Comparison of ENCODE assay signal across 7 cellular contexts in the genomic region with DNA sequence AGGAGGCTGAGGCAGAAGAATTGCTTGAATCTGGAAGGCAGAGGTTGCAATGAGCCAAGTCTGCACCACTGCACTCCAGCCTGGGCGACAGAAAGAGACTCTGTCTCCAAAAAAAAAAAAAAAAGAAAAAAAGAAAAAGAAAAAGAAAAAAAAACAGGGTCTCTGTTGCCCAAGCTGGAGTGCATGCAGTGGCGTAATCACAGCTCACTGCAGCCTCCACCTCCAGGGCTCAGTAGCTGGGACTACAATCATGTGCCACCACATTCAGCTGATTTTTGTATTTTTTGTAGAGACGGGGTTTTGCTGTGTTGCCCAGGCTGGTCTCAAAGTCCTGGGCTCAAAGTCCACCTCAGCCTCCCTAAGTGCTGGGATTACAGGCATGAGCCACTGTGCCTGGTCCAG.
DNase-seq lines count a peak whose midpoint lies in the region; ATAC-seq, FAIRE-seq and TF ChIP-seq lines count a peak whose summit lies in the region.
"Not testable (repeated sequence)": the region's sequence is repeated elsewhere in the genome, so short reads cannot be mapped to it uniquely, and the experiment has no call there.

No MANE protein-coding gene starts in this region.

- not testable (repeated sequence) for FAIRE-seq in HepG2 (lab: Jason Lieb, UNC)

- in situ Hi-C loops in HepG2 (cut with HindIII; ENCODE audit: extremely low pct_ligation_motif_present, low pct_unique_long_range_greater_than_20kb): not testable (repeated sequence)

- peaks cover 11% of the 10 kb centered on the region for H3K4me1 ChIP-seq in HEK293 (ENCODE audit: control insufficient read depth, insufficient read depth, low read length)
- peaks cover 75% of the 10 kb centered on the region for H3K4me1 ChIP-seq in OCI-LY7 (ENCODE audit: insufficient read depth, low read length, poor library complexity, severe bottlenecking)
- H3K4me1 ChIP-seq in HepG2 (ENCODE audit: insufficient read depth, low read length): peaks cover 45% of the 10 kb centered on the region
- H3K4me1 ChIP-seq in skeletal muscle satellite cell (ENCODE audit: control insufficient read depth, insufficient read depth, low read length): peaks cover 34% of the 10 kb centered on the region

- not testable (repeated sequence) for H3K36me3 ChIP-seq in HEK293 (ENCODE audit: control insufficient read depth in 2 of 2, insufficient read depth in 1 of 2, low read length in 2 of 2); HepG2 (replicated peaks in 1 of 2; ENCODE audit: control insufficient read depth in 1 of 2, insufficient read depth in 2 of 2, low read length in 2 of 2); skeletal muscle satellite cell (ENCODE audit: insufficient read depth, low read length)
- peaks cover 13% of the 10 kb centered on the region; the same call in 1 of the 2 replicates for H3K36me3 ChIP-seq in OCI-LY7 (ENCODE audit: insufficient read depth, low read length)

- CTCF ChIA-PET in HEK293 (lab: Yijun Ruan, JAX) (interaction anchor here (0.6 to 1.2 kb wide), 5 partner anchors 62 to 102 kb away, joined by 3 to 6 read pairs (median 3); a partner anchor contains a TSS), OCI-LY7 (lab: Charles Lee; ENCODE audit: unreplicated experiment) (interaction anchor here (0.5 to 1.3 kb wide), 6 partner anchors 21 to 105 kb away, joined by 3 to 4 read pairs (median 4); a partner anchor contains a TSS)
- CTCF ChIA-PET in HepG2 (lab: Yijun Ruan, JAX; ENCODE audit: low intra/inter-chr PET ratio, low total read pairs): not testable (repeated sequence)

- POLR2A ChIA-PET in HEK293 (lab: Yijun Ruan, JAX): interaction anchor here (0.9 to 7.3 kb wide), 4 partner anchors 10 to 95 kb away, joined by 3 to 177 read pairs (median 41); a partner anchor contains a TSS
- POLR2A ChIA-PET in OCI-LY7 (lab: Charles Lee): interaction anchor here (0.6 to 11.8 kb wide), 29 partner anchors 9 to 648 kb away, joined by 3 to 324 read pairs (median 4); a partner anchor contains a TSS
- POLR2A ChIA-PET in HepG2 (lab: Yijun Ruan, JAX): interaction anchor here (0.7 to 5.6 kb wide), 7 partner anchors 16 to 104 kb away, joined by 3 to 282 read pairs (median 3); a partner anchor contains a TSS

- intact Hi-C loops in OCI-LY7 (cut with micrococcal nuclease; ENCODE audit: unreplicated experiment): loop anchor here (5.0 kb wide), 1 partner anchor 285 kb away; no protein-coding TSS in a partner anchor
- intact Hi-C loops in activated CD4-positive, alpha-beta T cell treated with anti-CD3 and anti-CD28 coated beads, Interleukin-2, amount 10 ng/mL, durations not matched to agents 24 days and 14 days (cut with micrococcal nuclease): loop anchor here (1.0 kb wide), 1 partner anchor 9 kb away; no protein-coding TSS in a partner anchor
- intact Hi-C loops in HepG2 (cut with micrococcal nuclease; ENCODE audit: unreplicated experiment): not testable (repeated sequence)

- not testable (repeated sequence) for H3K27ac ChIP-seq in HEK293 (ENCODE audit: extremely low read depth, low read depth, low read length)
- H3K27ac ChIP-seq in OCI-LY7 (ENCODE audit: low read depth, low read length, poor library complexity, severe bottlenecking) (peak overlapping the region; percentile 92), HepG2 (ENCODE audit: extremely low read length, insufficient read depth, low read length) (peak overlapping the region; percentile 23)

- WGBS in HepG2 (ENCODE audit: low lambda C conversion rate): 46% methylated on average over 3 of the region's 3 CpGs

- TF ChIP-seq POLR2A in NB4 (IDR thresholded peaks at IDR 0.05; ENCODE audit: extremely low read depth, insufficient read length); HepG2 (IDR thresholded peaks at IDR 0.05; ENCODE audit: insufficient read depth in 1 of 2, low read depth in 2 of 2, low read length in 2 of 2): not testable (repeated sequence)

- not testable (repeated sequence) for ATAC-seq in HepG2

- not testable (repeated sequence) for H3K36me3 Mint-ChIP-seq in activated CD4-positive, alpha-beta T cell treated with anti-CD3 and anti-CD28 coated beads, Interleukin-2, amount 10 ng/mL, durations not matched to agents 24 days and 14 days (ENCODE audit: low read depth)

- not testable (repeated sequence) for H3K4me3 Mint-ChIP-seq in activated CD4-positive, alpha-beta T cell treated with anti-CD3 and anti-CD28 coated beads, Interleukin-2, amount 10 ng/mL, durations not matched to agents 24 days and 14 days

- TF ChIP-seq CTCF in HEK293 (tag by site-specific recombination; IDR thresholded peaks at IDR 0.05); NB4 (IDR thresholded peaks at IDR 0.05; ENCODE audit: low read depth, low read length); OCI-LY7 (conservative IDR thresholded peaks at IDR 0.05; ENCODE audit: low read length); HepG2 (CRISPR knock-in tag; IDR thresholded peaks at IDR 0.05): not testable (repeated sequence)

- not testable (repeated sequence) for H3K27ac Mint-ChIP-seq in activated CD4-positive, alpha-beta T cell treated with anti-CD3 and anti-CD28 coated beads, Interleukin-2, amount 10 ng/mL, durations not matched to agents 24 days and 14 days

- H3K79me2 ChIP-seq in OCI-LY7 (ENCODE audit: insufficient read depth, low read depth, low read length): peaks cover 74% of the 10 kb centered on the region
- not testable (repeated sequence) for H3K79me2 ChIP-seq in HepG2 (ENCODE audit: insufficient read depth, low read length)

- DNase-seq in DMS53 (lab: John Stamatoyannopoulos, UW) (peak; percentile 9), NB4 (ENCODE audit: low read depth) (peak; percentile 52), OCI-LY7 (ENCODE audit: low spot score) (peak; percentile 60), HepG2 (ENCODE audit: low spot score) (peak; percentile 84)
- DNase-seq in activated CD4-positive, alpha-beta T cell treated with anti-CD3 and anti-CD28 coated beads, Interleukin-2, amount 10 ng/mL, durations not matched to agents 24 days and 14 days: peak; percentile 55

- not testable (repeated sequence) for H3K27me3 ChIP-seq in HepG2 (ENCODE audit: control insufficient read depth in 1 of 2, insufficient read depth in 2 of 2, low read length in 2 of 2); skeletal muscle satellite cell (ENCODE audit: control insufficient read depth, insufficient read depth, low read length)

- not testable (repeated sequence) for H3K4me3 ChIP-seq in HEK293 (ENCODE audit: low read depth, low read length); NB4 (ENCODE audit: low read depth, low read length); HepG2 (replicated peaks in 1 of 3; ENCODE audit: insufficient read depth in 1 of 3, low read depth in 2 of 3, low read length in 3 of 3); skeletal muscle satellite cell (ENCODE audit: low read length)
- H3K4me3 ChIP-seq in OCI-LY7 (ENCODE audit: low read depth, low read length, poor library complexity, severe bottlenecking): peak overlapping the region; percentile 85

- not testable (repeated sequence) for H2AFZ ChIP-seq in OCI-LY7 (ENCODE audit: low read length); HepG2 (ENCODE audit: low read length)

- H3K9ac ChIP-seq in HepG2 (ENCODE audit: insufficient read depth, low read depth, low read length); skeletal muscle satellite cell (ENCODE audit: low read depth, low read length): not testable (repeated sequence)

- H3K27me3 Mint-ChIP-seq in activated CD4-positive, alpha-beta T cell treated with anti-CD3 and anti-CD28 coated beads, Interleukin-2, amount 10 ng/mL, durations not matched to agents 24 days and 14 days: not testable (repeated sequence)

- H4K20me1 ChIP-seq in OCI-LY7 (ENCODE audit: insufficient read depth, low read length); HepG2 (ENCODE audit: insufficient read depth, low read length): not testable (repeated sequence)

- not testable (repeated sequence) for H3K9me3 Mint-ChIP-seq in activated CD4-positive, alpha-beta T cell treated with anti-CD3 and anti-CD28 coated beads, Interleukin-2, amount 10 ng/mL, durations not matched to agents 24 days and 14 days

- TF ChIP-seq EP300 in HepG2 (IDR thresholded peaks at IDR 0.05; ENCODE audit: low read depth in 2 of 2, low read length in 2 of 2): peak in 1 of 2 experiments; percentile 33; a peak in 1 of 4 replicates
- not testable (repeated sequence) for TF ChIP-seq EP300 in HepG2 (CRISPR knock-in tag; IDR thresholded peaks at IDR 0.05; ENCODE audit: borderline replicate concordance)

- peaks cover 24% of the 10 kb centered on the region for H3K4me1 Mint-ChIP-seq in activated CD4-positive, alpha-beta T cell treated with anti-CD3 and anti-CD28 coated beads, Interleukin-2, amount 10 ng/mL, durations not matched to agents 24 days and 14 days

- not testable (repeated sequence) for TF ChIP-seq RAD21 in HepG2 (CRISPR knock-in tag; IDR thresholded peaks at IDR 0.05)

- H3K9me2 ChIP-seq in OCI-LY7 (ENCODE audit: insufficient read depth, low read length): not testable (repeated sequence)

- BruUV-seq in OCI-LY7 (replicated peaks; lab: Mats Ljungman, UMichigan); HepG2 (replicated peaks; lab: Mats Ljungman, UMichigan): not testable (repeated sequence)

- not testable (repeated sequence) for H3K9me3 ChIP-seq in HEK293 (ENCODE audit: control insufficient read depth, insufficient read depth, low read depth, low read length); OCI-LY7 (ENCODE audit: low read length); HepG2 (ENCODE audit: low read length); skeletal muscle satellite cell (replicated peaks; ENCODE audit: low read length)

- H3K4me2 ChIP-seq in OCI-LY7 (ENCODE audit: low read length): peak overlapping the region; percentile 97
- H3K4me2 ChIP-seq in HepG2 (ENCODE audit: low read depth, low read length): peak overlapping the region; percentile 79
- peak overlapping the region; percentile 12 for H3K4me2 ChIP-seq in skeletal muscle satellite cell (ENCODE audit: low read length)

Comparison
In these comparisons a context has a peak if more than half of its experiments do, and no peak if none do; other contexts are left out.
1. DNase-seq: peak in every context shown above with its lines; median percentile 84 in HepG2; 60 in OCI-LY7; 55 in activated CD4-positive, alpha-beta T cell treated with anti-CD3 and anti-CD28 coated beads, Interleukin-2, amount 10 ng/mL, durations not matched to agents 24 days and 14 days; 52 in NB4; 9 in DMS53.
2. H3K4me2 ChIP-seq: peak in every context shown above with its lines; median percentile 97 in OCI-LY7; 79 in HepG2; 12 in skeletal muscle satellite cell.